Comparison of ENCODE assay signal across 1 cellular context in genomic region chr2:27891063-27891819, GRCh38.
TF ChIP-seq lines count a peak whose summit lies in the region.

No MANE protein-coding gene starts in this region.

TF ChIP-seq in GM12878, 131 proteins besides CTCF, POLR2A, EP300 and RAD21 (continued from another document and continues in another):
- TF ChIP-seq, protein P1, sequence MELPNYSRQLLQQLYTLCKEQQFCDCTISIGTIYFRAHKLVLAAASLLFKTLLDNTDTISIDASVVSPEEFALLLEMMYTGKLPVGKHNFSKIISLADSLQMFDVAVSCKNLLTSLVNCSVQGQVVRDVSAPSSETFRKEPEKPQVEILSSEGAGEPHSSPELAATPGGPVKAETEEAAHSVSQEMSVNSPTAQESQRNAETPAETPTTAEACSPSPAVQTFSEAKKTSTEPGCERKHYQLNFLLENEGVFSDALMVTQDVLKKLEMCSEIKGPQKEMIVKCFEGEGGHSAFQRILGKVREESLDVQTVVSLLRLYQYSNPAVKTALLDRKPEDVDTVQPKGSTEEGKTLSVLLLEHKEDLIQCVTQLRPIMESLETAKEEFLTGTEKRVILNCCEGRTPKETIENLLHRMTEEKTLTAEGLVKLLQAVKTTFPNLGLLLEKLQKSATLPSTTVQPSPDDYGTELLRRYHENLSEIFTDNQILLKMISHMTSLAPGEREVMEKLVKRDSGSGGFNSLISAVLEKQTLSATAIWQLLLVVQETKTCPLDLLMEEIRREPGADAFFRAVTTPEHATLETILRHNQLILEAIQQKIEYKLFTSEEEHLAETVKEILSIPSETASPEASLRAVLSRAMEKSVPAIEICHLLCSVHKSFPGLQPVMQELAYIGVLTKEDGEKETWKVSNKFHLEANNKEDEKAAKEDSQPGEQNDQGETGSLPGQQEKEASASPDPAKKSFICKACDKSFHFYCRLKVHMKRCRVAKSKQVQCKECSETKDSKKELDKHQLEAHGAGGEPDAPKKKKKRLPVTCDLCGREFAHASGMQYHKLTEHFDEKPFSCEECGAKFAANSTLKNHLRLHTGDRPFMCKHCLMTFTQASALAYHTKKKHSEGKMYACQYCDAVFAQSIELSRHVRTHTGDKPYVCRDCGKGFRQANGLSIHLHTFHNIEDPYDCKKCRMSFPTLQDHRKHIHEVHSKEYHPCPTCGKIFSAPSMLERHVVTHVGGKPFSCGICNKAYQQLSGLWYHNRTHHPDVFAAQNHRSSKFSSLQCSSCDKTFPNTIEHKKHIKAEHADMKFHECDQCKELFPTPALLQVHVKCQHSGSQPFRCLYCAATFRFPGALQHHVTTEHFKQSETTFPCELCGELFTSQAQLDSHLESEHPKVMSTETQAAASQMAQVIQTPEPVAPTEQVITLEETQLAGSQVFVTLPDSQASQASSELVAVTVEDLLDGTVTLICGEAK (IDR thresholded peaks at IDR 0.05; ENCODE audit: borderline replicate concordance) = peak; percentile 83
- no peak for TF ChIP-seq HCFC1 (IDR thresholded peaks at IDR 0.05; ENCODE audit: low read length)
- TF ChIP-seq YBX1 (IDR thresholded peaks at IDR 0.05) = no peak
- no peak for TF ChIP-seq CHD4 (IDR thresholded peaks at IDR 0.05)
- no peak for TF ChIP-seq IRF5 (IDR thresholded peaks at IDR 0.05; ENCODE audit: borderline replicate concordance)
- TF ChIP-seq POU2F2 (IDR thresholded peaks at IDR 0.05; ENCODE audit: borderline replicate concordance, low read depth, low read length) = no peak
- 0 out of 2 replicates have a peak, but pooled peaks have one; percentile 25 for TF ChIP-seq MTA3 (IDR thresholded peaks at IDR 0.05; ENCODE audit: borderline replicate concordance, low read length)
- no peak for TF ChIP-seq TCF7 (IDR thresholded peaks at IDR 0.05; ENCODE audit: borderline replicate concordance)
- TF ChIP-seq ETV6 (conservative IDR thresholded peaks at IDR 0.05 in 1 of 2, IDR thresholded peaks at IDR 0.05 in 1 of 2; ENCODE audit: borderline replicate concordance in 1 of 2, low read depth in 1 of 2) = no peak
- TF ChIP-seq RFX5 (IDR thresholded peaks at IDR 0.05; ENCODE audit: low read depth, low read length) = no peak
- TF ChIP-seq, protein P2, sequence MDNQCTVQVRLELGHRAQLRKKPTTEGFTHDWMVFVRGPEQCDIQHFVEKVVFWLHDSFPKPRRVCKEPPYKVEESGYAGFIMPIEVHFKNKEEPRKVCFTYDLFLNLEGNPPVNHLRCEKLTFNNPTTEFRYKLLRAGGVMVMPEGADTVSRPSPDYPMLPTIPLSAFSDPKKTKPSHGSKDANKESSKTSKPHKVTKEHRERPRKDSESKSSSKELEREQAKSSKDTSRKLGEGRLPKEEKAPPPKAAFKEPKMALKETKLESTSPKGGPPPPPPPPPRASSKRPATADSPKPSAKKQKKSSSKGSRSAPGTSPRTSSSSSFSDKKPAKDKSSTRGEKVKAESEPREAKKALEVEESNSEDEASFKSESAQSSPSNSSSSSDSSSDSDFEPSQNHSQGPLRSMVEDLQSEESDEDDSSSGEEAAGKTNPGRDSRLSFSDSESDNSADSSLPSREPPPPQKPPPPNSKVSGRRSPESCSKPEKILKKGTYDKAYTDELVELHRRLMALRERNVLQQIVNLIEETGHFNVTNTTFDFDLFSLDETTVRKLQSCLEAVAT (IDR thresholded peaks at IDR 0.05) = peak; percentile 58; the same call in 1 of the 2 replicates
- no peak for TF ChIP-seq ZNF622 (IDR thresholded peaks at IDR 0.05)
- no peak for TF ChIP-seq MYC (IDR thresholded peaks at IDR 0.05; ENCODE audit: insufficient read depth, insufficient read length, insufficient replicate concordance, low read length, severe bottlenecking)
- no peak for TF ChIP-seq ZNF274 (IDR thresholded peaks at IDR 0.05; ENCODE audit: insufficient read depth, insufficient read length)
- no peak for TF ChIP-seq PAX5 (IDR thresholded peaks at IDR 0.05; ENCODE audit: borderline replicate concordance, low read depth, low read length)
- no peak for TF ChIP-seq KLF5 (IDR thresholded peaks at IDR 0.05; ENCODE audit: partially characterized antibody)
- TF ChIP-seq SREBF2 (IDR thresholded peaks at IDR 0.05; ENCODE audit: low read length) = no peak
- no peak for TF ChIP-seq HDGF (IDR thresholded peaks at IDR 0.05)
- TF ChIP-seq DPF2 (IDR thresholded peaks at IDR 0.05) = no peak
- TF ChIP-seq, protein P3, sequence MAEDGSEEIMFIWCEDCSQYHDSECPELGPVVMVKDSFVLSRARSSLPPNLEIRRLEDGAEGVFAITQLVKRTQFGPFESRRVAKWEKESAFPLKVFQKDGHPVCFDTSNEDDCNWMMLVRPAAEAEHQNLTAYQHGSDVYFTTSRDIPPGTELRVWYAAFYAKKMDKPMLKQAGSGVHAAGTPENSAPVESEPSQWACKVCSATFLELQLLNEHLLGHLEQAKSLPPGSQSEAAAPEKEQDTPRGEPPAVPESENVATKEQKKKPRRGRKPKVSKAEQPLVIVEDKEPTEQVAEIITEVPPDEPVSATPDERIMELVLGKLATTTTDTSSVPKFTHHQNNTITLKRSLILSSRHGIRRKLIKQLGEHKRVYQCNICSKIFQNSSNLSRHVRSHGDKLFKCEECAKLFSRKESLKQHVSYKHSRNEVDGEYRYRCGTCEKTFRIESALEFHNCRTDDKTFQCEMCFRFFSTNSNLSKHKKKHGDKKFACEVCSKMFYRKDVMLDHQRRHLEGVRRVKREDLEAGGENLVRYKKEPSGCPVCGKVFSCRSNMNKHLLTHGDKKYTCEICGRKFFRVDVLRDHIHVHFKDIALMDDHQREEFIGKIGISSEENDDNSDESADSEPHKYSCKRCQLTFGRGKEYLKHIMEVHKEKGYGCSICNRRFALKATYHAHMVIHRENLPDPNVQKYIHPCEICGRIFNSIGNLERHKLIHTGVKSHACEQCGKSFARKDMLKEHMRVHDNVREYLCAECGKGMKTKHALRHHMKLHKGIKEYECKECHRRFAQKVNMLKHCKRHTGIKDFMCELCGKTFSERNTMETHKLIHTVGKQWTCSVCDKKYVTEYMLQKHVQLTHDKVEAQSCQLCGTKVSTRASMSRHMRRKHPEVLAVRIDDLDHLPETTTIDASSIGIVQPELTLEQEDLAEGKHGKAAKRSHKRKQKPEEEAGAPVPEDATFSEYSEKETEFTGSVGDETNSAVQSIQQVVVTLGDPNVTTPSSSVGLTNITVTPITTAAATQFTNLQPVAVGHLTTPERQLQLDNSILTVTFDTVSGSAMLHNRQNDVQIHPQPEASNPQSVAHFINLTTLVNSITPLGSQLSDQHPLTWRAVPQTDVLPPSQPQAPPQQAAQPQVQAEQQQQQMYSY (CRISPR knock-in tag; IDR thresholded peaks at IDR 0.05) = no peak
- no peak for TF ChIP-seq ELK1 (IDR thresholded peaks at IDR 0.05; ENCODE audit: low read depth, low read length)
- TF ChIP-seq NR2C2 (IDR thresholded peaks at IDR 0.05; ENCODE audit: borderline replicate concordance, control insufficient read depth, insufficient read length, low read depth) = no peak
- TF ChIP-seq HDAC6 (IDR thresholded peaks at IDR 0.05; ENCODE audit: unreplicated experiment) = no peak
- TF ChIP-seq, protein P4, sequence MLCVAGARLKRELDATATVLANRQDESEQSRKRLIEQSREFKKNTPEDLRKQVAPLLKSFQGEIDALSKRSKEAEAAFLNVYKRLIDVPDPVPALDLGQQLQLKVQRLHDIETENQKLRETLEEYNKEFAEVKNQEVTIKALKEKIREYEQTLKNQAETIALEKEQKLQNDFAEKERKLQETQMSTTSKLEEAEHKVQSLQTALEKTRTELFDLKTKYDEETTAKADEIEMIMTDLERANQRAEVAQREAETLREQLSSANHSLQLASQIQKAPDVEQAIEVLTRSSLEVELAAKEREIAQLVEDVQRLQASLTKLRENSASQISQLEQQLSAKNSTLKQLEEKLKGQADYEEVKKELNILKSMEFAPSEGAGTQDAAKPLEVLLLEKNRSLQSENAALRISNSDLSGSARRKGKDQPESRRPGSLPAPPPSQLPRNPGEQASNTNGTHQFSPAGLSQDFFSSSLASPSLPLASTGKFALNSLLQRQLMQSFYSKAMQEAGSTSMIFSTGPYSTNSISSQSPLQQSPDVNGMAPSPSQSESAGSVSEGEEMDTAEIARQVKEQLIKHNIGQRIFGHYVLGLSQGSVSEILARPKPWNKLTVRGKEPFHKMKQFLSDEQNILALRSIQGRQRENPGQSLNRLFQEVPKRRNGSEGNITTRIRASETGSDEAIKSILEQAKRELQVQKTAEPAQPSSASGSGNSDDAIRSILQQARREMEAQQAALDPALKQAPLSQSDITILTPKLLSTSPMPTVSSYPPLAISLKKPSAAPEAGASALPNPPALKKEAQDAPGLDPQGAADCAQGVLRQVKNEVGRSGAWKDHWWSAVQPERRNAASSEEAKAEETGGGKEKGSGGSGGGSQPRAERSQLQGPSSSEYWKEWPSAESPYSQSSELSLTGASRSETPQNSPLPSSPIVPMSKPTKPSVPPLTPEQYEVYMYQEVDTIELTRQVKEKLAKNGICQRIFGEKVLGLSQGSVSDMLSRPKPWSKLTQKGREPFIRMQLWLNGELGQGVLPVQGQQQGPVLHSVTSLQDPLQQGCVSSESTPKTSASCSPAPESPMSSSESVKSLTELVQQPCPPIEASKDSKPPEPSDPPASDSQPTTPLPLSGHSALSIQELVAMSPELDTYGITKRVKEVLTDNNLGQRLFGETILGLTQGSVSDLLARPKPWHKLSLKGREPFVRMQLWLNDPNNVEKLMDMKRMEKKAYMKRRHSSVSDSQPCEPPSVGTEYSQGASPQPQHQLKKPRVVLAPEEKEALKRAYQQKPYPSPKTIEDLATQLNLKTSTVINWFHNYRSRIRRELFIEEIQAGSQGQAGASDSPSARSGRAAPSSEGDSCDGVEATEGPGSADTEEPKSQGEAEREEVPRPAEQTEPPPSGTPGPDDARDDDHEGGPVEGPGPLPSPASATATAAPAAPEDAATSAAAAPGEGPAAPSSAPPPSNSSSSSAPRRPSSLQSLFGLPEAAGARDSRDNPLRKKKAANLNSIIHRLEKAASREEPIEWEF (IDR thresholded peaks at IDR 0.05; ENCODE audit: insufficient replicate concordance, low read depth, low read length) = no peak
- no peak for TF ChIP-seq CEBPB (IDR thresholded peaks at IDR 0.05; ENCODE audit: borderline replicate concordance in 1 of 2, low read depth in 2 of 2, low read length in 2 of 2)
- TF ChIP-seq IRF4 (IDR thresholded peaks at IDR 0.05; ENCODE audit: low read depth, low read length) = no peak
- TF ChIP-seq BCL11A (IDR thresholded peaks at IDR 0.05; ENCODE audit: low read depth, low read length) = no peak
- no peak for TF ChIP-seq ZNF217 (IDR thresholded peaks at IDR 0.05)
- TF ChIP-seq SMAD5 (IDR thresholded peaks at IDR 0.05; ENCODE audit: low read depth) = no peak
- TF ChIP-seq, protein P5, sequence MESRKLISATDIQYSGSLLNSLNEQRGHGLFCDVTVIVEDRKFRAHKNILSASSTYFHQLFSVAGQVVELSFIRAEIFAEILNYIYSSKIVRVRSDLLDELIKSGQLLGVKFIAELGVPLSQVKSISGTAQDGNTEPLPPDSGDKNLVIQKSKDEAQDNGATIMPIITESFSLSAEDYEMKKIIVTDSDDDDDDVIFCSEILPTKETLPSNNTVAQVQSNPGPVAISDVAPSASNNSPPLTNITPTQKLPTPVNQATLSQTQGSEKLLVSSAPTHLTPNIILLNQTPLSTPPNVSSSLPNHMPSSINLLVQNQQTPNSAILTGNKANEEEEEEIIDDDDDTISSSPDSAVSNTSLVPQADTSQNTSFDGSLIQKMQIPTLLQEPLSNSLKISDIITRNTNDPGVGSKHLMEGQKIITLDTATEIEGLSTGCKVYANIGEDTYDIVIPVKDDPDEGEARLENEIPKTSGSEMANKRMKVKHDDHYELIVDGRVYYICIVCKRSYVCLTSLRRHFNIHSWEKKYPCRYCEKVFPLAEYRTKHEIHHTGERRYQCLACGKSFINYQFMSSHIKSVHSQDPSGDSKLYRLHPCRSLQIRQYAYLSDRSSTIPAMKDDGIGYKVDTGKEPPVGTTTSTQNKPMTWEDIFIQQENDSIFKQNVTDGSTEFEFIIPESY (IDR thresholded peaks at IDR 0.05) = no peak
- no peak for TF ChIP-seq SREBF1 (IDR thresholded peaks at IDR 0.05; ENCODE audit: low read length)
- peak; percentile 86 for TF ChIP-seq E2F8 (IDR thresholded peaks at IDR 0.05; ENCODE audit: low read depth, partially characterized antibody)
- TF ChIP-seq IKZF2 (IDR thresholded peaks at IDR 0.05) = peak in 1 of 2 experiments; percentile 36; a peak in 2 of 4 replicates
- no peak for TF ChIP-seq CBX3 (IDR thresholded peaks at IDR 0.05; ENCODE audit: borderline replicate concordance, low read depth)
- no peak for TF ChIP-seq EED (IDR thresholded peaks at IDR 0.05; ENCODE audit: low read depth)
